19 cellular contexts compared by ENCODE assay signal in genomic region chr7:81676105-81676811, GRCh38.
DNase-seq lines count a peak whose midpoint lies in the region; ATAC-seq, FAIRE-seq and TF ChIP-seq lines count a peak whose summit lies in the region.
"Had no signal": no experiment of that assay in that cellular context is flagged by ENCODE, and none has a peak within 500 bp of the region (broad histone marks: within the 10 kb centered on the region; RNA-seq: fewer than 3 reads in every experiment).

No MANE protein-coding gene starts in this region.

- H3K4me3 ChIP-seq in ACC112 (ENCODE audit: low read depth, low read length), result no peak overlapping the region; the same call in 1 of the 2 replicates
- H3K4me3 ChIP-seq in Loucy (ENCODE audit: low read length, poor library complexity, severe bottlenecking), result no peak overlapping the region
- no peak overlapping the region for H3K4me3 ChIP-seq in GM12878
- no peak overlapping the region for H3K4me3 ChIP-seq in right cardiac atrium (ENCODE audit: low read length)
- H3K4me3 ChIP-seq: psoas muscle, SJSA1, testis had no signal

- H3K4me1 ChIP-seq in ACC112 (ENCODE audit: control insufficient read depth, insufficient read depth, low read length, unreplicated experiment), result peaks cover 19% of the 10 kb centered on the region
- H3K4me1 ChIP-seq in Loucy (ENCODE audit: insufficient read depth, low read length, poor library complexity, severe bottlenecking), result no peaks in the 10 kb centered on the region
- H3K4me1 ChIP-seq in GM12878 (ENCODE audit: control insufficient read depth, insufficient read depth, low read length), result peaks cover 5% of the 10 kb centered on the region; the same call in 1 of the 2 replicates
- H3K4me1 ChIP-seq in right cardiac atrium (ENCODE audit: control insufficient read depth, insufficient read depth, low read length), result no peaks in the 10 kb centered on the region
- H3K4me1 ChIP-seq: psoas muscle, testis had no signal

- DNase-seq in GM12878 (ENCODE audit: low read depth, low spot score) (no peak), right cardiac atrium (no peak), left lobe of liver (ENCODE audit: low spot score) (no peak), erythroblast (lab: John Stamatoyannopoulos, UW) (no peak), GM20000 (ENCODE audit: low spot score) (no peak)
- DNase-seq: activated CD4-positive, alpha-beta T cell treated with anti-CD3 and anti-CD28 coated beads, Interleukin-2, amount 50 U/mL, for 4 hours; activated naive CD8-positive, alpha-beta T cell treated with anti-CD3 and anti-CD28 coated beads for 36 hours; activated T-cell treated with anti-CD3 and anti-CD28 coated beads, Interleukin-2, amount 50 U/mL, for 4 hours; Calu3; cerebellar nuclear complex; head of caudate nucleus; psoas muscle; stimulated activated CD4-positive, alpha-beta T cell treated with anti-CD3 and anti-CD28 coated beads, Interleukin-1b, Interleukin-23, amount 100 ng/mL, for 48 hours; testis had no signal

- H4K20me1 ChIP-seq in Loucy (ENCODE audit: insufficient read depth, low read length, poor library complexity, severe bottlenecking) (no peaks in the 10 kb centered on the region), GM12878 (ENCODE audit: control insufficient read depth, insufficient read depth) (no peaks in the 10 kb centered on the region)

- H3K4me2 ChIP-seq in Loucy (ENCODE audit: low read depth, low read length, poor library complexity, severe bottlenecking) (no peak overlapping the region), GM12878 (ENCODE audit: control insufficient read depth, insufficient read depth) (no peak overlapping the region)

- H3K27me3 ChIP-seq in ACC112 (ENCODE audit: insufficient read depth, low read length), result no peaks in the 10 kb centered on the region
- H3K27me3 ChIP-seq in Loucy (ENCODE audit: insufficient read depth, low read length, poor library complexity, severe bottlenecking), result no peaks in the 10 kb centered on the region
- H3K27me3 ChIP-seq in GM12878 (replicated peaks in 1 of 2; ENCODE audit: control insufficient read depth in 2 of 2, insufficient read depth in 2 of 2, low read length in 1 of 2), result no peaks in the 10 kb centered on the region
- H3K27me3 ChIP-seq in right cardiac atrium (ENCODE audit: control insufficient read depth, insufficient read depth), result no peaks in the 10 kb centered on the region
- H3K27me3 ChIP-seq: SJSA1, testis had no signal

- CTCF ChIA-PET in GM12878 (lab: Yijun Ruan, JAX), result interaction anchor here (0.7 to 3.8 kb wide), 3 partner anchors 11 to 339 kb away, joined by 3 to 12 read pairs (median 4); no protein-coding TSS in a partner anchor

- POLR2A ChIA-PET in GM12878 (lab: Charles Lee), result interaction anchor here (1.9 kb wide), 1 partner anchor 8 kb away, joined by 4 read pairs; no protein-coding TSS in a partner anchor

- WGBS in GM12878 (ENCODE audit: insufficient coverage, insufficient replicate concordance, low lambda C conversion rate, missing lambda C conversion rate), result 22% methylated on average over 3 of the region's 3 CpGs
- 31% methylated on average over 3 of the region's 3 CpGs for WGBS in right cardiac atrium

- intact Hi-C loops in GM12878 (cut with micrococcal nuclease; ENCODE audit: unreplicated experiment), result no loop called here
- intact Hi-C loops in right cardiac atrium (cut with DNase I), result no loop called here

- H3K9ac ChIP-seq in Loucy (ENCODE audit: low read depth, low read length, poor library complexity, severe bottlenecking) (no peak overlapping the region), GM12878 (ENCODE audit: control insufficient read depth, insufficient read depth, low read length) (no peak overlapping the region)

- peak overlapping the region; percentile 43 for H3K27ac ChIP-seq in ACC112 (ENCODE audit: low read depth, low read length)
- no peak overlapping the region for H3K27ac ChIP-seq in GM12878 (ENCODE audit: control insufficient read depth, insufficient read depth)
- H3K27ac ChIP-seq in right cardiac atrium (ENCODE audit: low read length), result no peak overlapping the region
- H3K27ac ChIP-seq: psoas muscle, SJSA1 had no signal

- SMC1A ChIA-PET in GM12878 (lab: Charles Lee; ENCODE audit: uncharacterized antibody, unreplicated experiment), result interaction anchor here (0.6 to 1.7 kb wide), 10 partner anchors 9 to 1561 kb away, joined by 3 to 8 read pairs (median 4); no protein-coding TSS in a partner anchor

- TF ChIP-seq EP300 in GM12878 (IDR thresholded peaks at IDR 0.05; ENCODE audit: borderline replicate concordance in 1 of 2, control insufficient read depth in 1 of 2, low read depth in 2 of 2, low read length in 2 of 2), result no peak

- TF ChIP-seq RAD21 in GM12878 (IDR thresholded peaks at IDR 0.05; ENCODE audit: insufficient read depth, low read depth, low read length), result no peak

- RAD21 ChIA-PET in GM12878 (lab: Charles Lee; ENCODE audit: unreplicated experiment), result interaction anchor here (0.9 to 1.5 kb wide), 3 partner anchors 9 to 175 kb away, joined by 3 to 7 read pairs (median 4); no protein-coding TSS in a partner anchor

- ATAC-seq in GM12878 (peak; percentile 47), right cardiac atrium (peak; percentile 40 to 51), left lobe of liver (no peak), HG03139 (IDR thresholded peaks at IDR 0.05; ENCODE audit: unreplicated experiment) (no peak)
- ATAC-seq: activated T-cell treated with anti-CD3 and anti-CD28 coated beads, Interleukin-2, amount 50 U/mL, for 4 hours had no signal

- H2AFZ ChIP-seq in ACC112 (ENCODE audit: low read length, unreplicated experiment) (peak overlapping the region; percentile 37), Loucy (ENCODE audit: low read length) (peak overlapping the region; percentile 32), GM12878 (ENCODE audit: control insufficient read depth, low read depth, low read length) (no peak overlapping the region)

- no peaks in the 10 kb centered on the region for H3F3A ChIP-seq in Loucy (ENCODE audit: low read depth)

- no peaks in the 10 kb centered on the region for H3K9me2 ChIP-seq in Loucy (replicated peaks; ENCODE audit: low read depth, low read length)

- TF ChIP-seq CTCF in Loucy (conservative IDR thresholded peaks at IDR 0.05; ENCODE audit: low read length) (no peak), GM12878 (IDR thresholded peaks at IDR 0.05 in 2 of 3, conservative IDR thresholded peaks at IDR 0.05 in 1 of 3; ENCODE audit: control insufficient read depth in 2 of 3, extremely low read depth in 1 of 3, insufficient read depth in 1 of 3, low read depth in 3 of 3, low read length in 3 of 3) (no peak), GM20000 (IDR thresholded peaks at IDR 0.05; ENCODE audit: extremely low read depth, missing control alignments) (no peak)

- H3K36me3 ChIP-seq in ACC112 (ENCODE audit: insufficient read depth, low read length) (no peaks in the 10 kb centered on the region), Loucy (ENCODE audit: insufficient read depth, low read length) (no peaks in the 10 kb centered on the region), GM12878 (ENCODE audit: control insufficient read depth in 2 of 2, insufficient read depth in 2 of 2, low read length in 1 of 2) (no peaks in the 10 kb centered on the region)
- H3K36me3 ChIP-seq: SJSA1 had no signal

- H3K9me3 ChIP-seq in Loucy (ENCODE audit: insufficient read depth, low read depth, low read length) (no peaks in the 10 kb centered on the region), GM12878 (replicated peaks; ENCODE audit: control insufficient read depth, insufficient read depth, low read length) (no peaks in the 10 kb centered on the region; the same call in 2 of the 3 replicates), right cardiac atrium (ENCODE audit: control insufficient read depth, low read length) (no peaks in the 10 kb centered on the region)
- H3K9me3 ChIP-seq: psoas muscle, SJSA1, testis had no signal

- H3K79me2 ChIP-seq in ACC112 (ENCODE audit: control insufficient read depth, insufficient read depth, low read length, unreplicated experiment) (no peaks in the 10 kb centered on the region), Loucy (ENCODE audit: insufficient read depth, low read length) (no peaks in the 10 kb centered on the region), GM12878 (ENCODE audit: control insufficient read depth, insufficient read depth, low read length) (no peaks in the 10 kb centered on the region)

- FAIRE-seq in GM12878 (lab: Jason Lieb, UNC), result no peak
- FAIRE-seq: endothelial cell of umbilical vein had no signal

- in situ Hi-C loops in GM12878 (cut with MboI), result no loop called here

- BruUV-seq in GM12878 (replicated peaks; lab: Mats Ljungman, UMichigan), result no TSS peak

- TF ChIP-seq POLR2A in GM12878 (IDR thresholded peaks at IDR 0.05; ENCODE audit: low read depth, low read length), result no peak
- no peak for TF ChIP-seq POLR2A in erythroblast (IDR thresholded peaks at IDR 0.05; ENCODE audit: low read length)

TF ChIP-seq in GM12878, 131 proteins besides CTCF, POLR2A, EP300 and RAD21:
- TF ChIP-seq KLF5 (IDR thresholded peaks at IDR 0.05; ENCODE audit: partially characterized antibody) (no peak), MEF2B (IDR thresholded peaks at IDR 0.05; ENCODE audit: partially characterized antibody, poor library complexity, severe bottlenecking) (peak; percentile 27)

Comparison
In these comparisons a context has a peak if more than half of its experiments do, and no peak if none do; other contexts are left out.
1. ATAC-seq: peak in GM12878 (single experiment) and right cardiac atrium (2 of 2); none in left lobe of liver (single experiment) and HG03139 (single experiment).